ENCODE assay signal across 27 cellular contexts in genomic region chr17:41860254-41860931, GRCh38. TPM values are rescaled to one million over a fixed set of nuclear protein-coding genes. Genes with fewer than 3 reads are reported as not detected.
DNase-seq lines count a peak whose midpoint lies in the region; ATAC-seq and TF ChIP-seq lines count a peak whose summit lies in the region.
"Had no signal": no experiment of that assay in that cellular context is flagged by ENCODE, and none has a peak within 500 bp of the region (broad histone marks: within the 10 kb centered on the region; RNA-seq: fewer than 3 reads in every experiment).

No MANE protein-coding gene starts in this region.

- H3K36me3 ChIP-seq in SK-N-SH (replicated peaks in 1 of 2; ENCODE audit: control insufficient read depth in 1 of 2, insufficient read depth in 2 of 2, low read length in 1 of 2): no peaks in the 10 kb centered on the region
- H3K36me3 ChIP-seq in Loucy (ENCODE audit: insufficient read depth, low read length): no peaks in the 10 kb centered on the region
- H3K36me3 ChIP-seq in WERI-Rb-1: peaks cover 14% of the 10 kb centered on the region
- no peaks in the 10 kb centered on the region for H3K36me3 ChIP-seq in psoas muscle (ENCODE audit: insufficient read depth in 1 of 2, low read depth in 1 of 2)
- H3K36me3 ChIP-seq: breast epithelium, heart left ventricle had no signal

- H4K20me1 ChIP-seq in SK-N-SH (ENCODE audit: insufficient read depth) (peaks cover 46% of the 10 kb centered on the region), Loucy (ENCODE audit: insufficient read depth, low read length, poor library complexity, severe bottlenecking) (peaks cover 49% of the 10 kb centered on the region)

- H3K27me3 ChIP-seq in SK-N-SH (ENCODE audit: insufficient read depth): no peaks in the 10 kb centered on the region
- H3K27me3 ChIP-seq in Loucy (ENCODE audit: insufficient read depth, low read length, poor library complexity, severe bottlenecking): no peaks in the 10 kb centered on the region
- no peaks in the 10 kb centered on the region for H3K27me3 ChIP-seq in WERI-Rb-1 (ENCODE audit: insufficient read depth, low read depth, severe bottlenecking)
- no peaks in the 10 kb centered on the region for H3K27me3 ChIP-seq in psoas muscle (ENCODE audit: insufficient read depth in 3 of 3, low read length in 2 of 3)
- H3K27me3 ChIP-seq: breast epithelium, heart left ventricle had no signal

- no peak overlapping the region for H2AFZ ChIP-seq in SK-N-SH (ENCODE audit: low read depth)
- no peak overlapping the region for H2AFZ ChIP-seq in Loucy (ENCODE audit: low read length)

- TF ChIP-seq EP300 in SK-N-SH (IDR thresholded peaks at IDR 0.05; ENCODE audit: borderline replicate concordance in 1 of 2, low read depth in 1 of 2, low read length in 1 of 2): no peak

- H3K9me3 ChIP-seq in SK-N-SH: no peaks in the 10 kb centered on the region
- H3K9me3 ChIP-seq in Loucy (ENCODE audit: insufficient read depth, low read depth, low read length): no peaks in the 10 kb centered on the region
- H3K9me3 ChIP-seq in WERI-Rb-1 (ENCODE audit: severe bottlenecking): no peaks in the 10 kb centered on the region
- H3K9me3 ChIP-seq in psoas muscle: no peaks in the 10 kb centered on the region
- H3K9me3 ChIP-seq: breast epithelium, heart left ventricle had no signal

- peaks cover 3% of the 10 kb centered on the region for H3K27me3 Mint-ChIP-seq in nephron progenitor cell (ENCODE audit: low read depth, poor library complexity)
- H3K27me3 Mint-ChIP-seq: activated CD4-positive, alpha-beta memory T cell treated with anti-CD3 and anti-CD28 coated beads for 36 hours; B cell; IgD-negative memory B cell had no signal

- WGBS in SK-N-SH (ENCODE audit: low lambda C conversion rate): 71% methylated on average over 3 of the region's 3 CpGs
- WGBS in psoas muscle, 3 donors: 65 to 79% (median 73%) methylated on average over 3 of the region's 3 CpGs

- no peak overlapping the region for H3K4me3 Mint-ChIP-seq in nephron progenitor cell
- H3K4me3 Mint-ChIP-seq: activated CD4-positive, alpha-beta memory T cell treated with anti-CD3 and anti-CD28 coated beads for 36 hours; B cell; immature natural killer cell had no signal

- POLR2A ChIA-PET in SK-N-SH (lab: Yijun Ruan, JAX): interaction anchor here (0.5 kb wide), 1 partner anchor 8 kb away, joined by 6 read pairs; no protein-coding TSS in a partner anchor

- no peak overlapping the region for H3K4me3 ChIP-seq in SK-N-SH (ENCODE audit: low read depth in 2 of 2, low read length in 1 of 2)
- H3K4me3 ChIP-seq in Loucy (ENCODE audit: low read length, poor library complexity, severe bottlenecking): peak overlapping the region; percentile 46
- H3K4me3 ChIP-seq in WERI-Rb-1 (ENCODE audit: low read depth, low read length): no peak overlapping the region
- H3K4me3 ChIP-seq in psoas muscle: no peak overlapping the region
- H3K4me3 ChIP-seq: breast epithelium, heart left ventricle, smooth muscle cell had no signal

- H3F3A ChIP-seq in SK-N-SH (replicated peaks; ENCODE audit: insufficient read depth): peaks cover 4% of the 10 kb centered on the region
- H3F3A ChIP-seq in Loucy (ENCODE audit: low read depth): no peaks in the 10 kb centered on the region

- ATAC-seq in SK-N-SH treated with all-trans-retinoic acid at 6 μM for 48 hours (no peak), HG03135 (IDR thresholded peaks at IDR 0.05; ENCODE audit: unreplicated experiment) (no peak), HG02840 (IDR thresholded peaks at IDR 0.05; ENCODE audit: low FRiP score, unreplicated experiment) (no peak), psoas muscle (no peak)
- ATAC-seq: heart left ventricle, left lobe of liver had no signal

- intact Hi-C loops in psoas muscle (cut with DNase I): no loop called here

- H3K9ac ChIP-seq in SK-N-SH: no peak overlapping the region
- peak overlapping the region; percentile 27 for H3K9ac ChIP-seq in Loucy (ENCODE audit: low read depth, low read length, poor library complexity, severe bottlenecking)

- H3K36me3 Mint-ChIP-seq in nephron progenitor cell (ENCODE audit: low read depth): peaks cover 6% of the 10 kb centered on the region
- H3K36me3 Mint-ChIP-seq: immature natural killer cell had no signal

- H3K9me2 ChIP-seq in SK-N-SH (no peaks in the 10 kb centered on the region), Loucy (replicated peaks; ENCODE audit: low read depth, low read length) (no peaks in the 10 kb centered on the region)

- DNase-seq in SK-N-SH (peak; percentile 60), WERI-Rb-1 (peak; percentile 58), nephron progenitor cell (no peak), psoas muscle (no peak)
- DNase-seq: activated CD4-positive, alpha-beta memory T cell treated with anti-CD3 and anti-CD28 coated beads for 36 hours; activated naive CD4-positive, alpha-beta T cell treated with Interleukin-2 at 50 U/mL for 16 hours; amniotic stem cell; effector CD8-positive, alpha-beta T cell; erythroblast; HCEC 1CT; heart left ventricle; immature natural killer cell; mesendoderm; NCI-H1105 treated with DMSO at 0.1 percent for 48 hours; NCI-H2029 treated with DMSO at 0.1 percent for 48 hours; OCI-M1; SW 1271 had no signal

- TF ChIP-seq CTCF in SK-N-SH (IDR thresholded peaks at IDR 0.05) (no peak), Loucy (conservative IDR thresholded peaks at IDR 0.05; ENCODE audit: low read length) (no peak), WERI-Rb-1 (IDR thresholded peaks at IDR 0.05; ENCODE audit: low read depth, low read length) (no peak), nephron progenitor cell (IDR thresholded peaks at IDR 0.05) (no peak), psoas muscle (IDR thresholded peaks at IDR 0.05) (no peak)

- peaks cover 5 to 24% of the 10 kb centered on the region in 2 experiments; a peak in 2 of 4 replicates for H3K4me1 ChIP-seq in SK-N-SH (ENCODE audit: control insufficient read depth in 1 of 2, insufficient read depth in 2 of 2, low read depth in 1 of 2, low read length in 1 of 2)
- H3K4me1 ChIP-seq in Loucy (ENCODE audit: insufficient read depth, low read length, poor library complexity, severe bottlenecking): peaks cover 41% of the 10 kb centered on the region
- H3K4me1 ChIP-seq in psoas muscle: peaks cover 34% of the 10 kb centered on the region

- H3K4me1 Mint-ChIP-seq in nephron progenitor cell: peaks cover 31% of the 10 kb centered on the region

- H3K4me2 ChIP-seq in SK-N-SH (no peak overlapping the region), Loucy (ENCODE audit: low read depth, low read length, poor library complexity, severe bottlenecking) (peak overlapping the region; percentile 65)
- H3K4me2 ChIP-seq: smooth muscle cell had no signal

- H3K27ac ChIP-seq in SK-N-SH (ENCODE audit: low read depth in 2 of 2, low read length in 1 of 2): peak overlapping the region in 1 of 2 experiments; percentile 50; a peak in 2 of 4 replicates
- peak overlapping the region; percentile 55 for H3K27ac ChIP-seq in WERI-Rb-1
- H3K27ac ChIP-seq in psoas muscle: no peak overlapping the region
- H3K27ac ChIP-seq: breast epithelium, heart left ventricle had no signal

- H3K9me3 Mint-ChIP-seq in nephron progenitor cell: no peaks in the 10 kb centered on the region
- H3K9me3 Mint-ChIP-seq: activated CD4-positive, alpha-beta memory T cell treated with anti-CD3 and anti-CD28 coated beads for 36 hours; IgD-negative memory B cell; immature natural killer cell had no signal

- H3K27ac Mint-ChIP-seq in nephron progenitor cell: peak overlapping the region; percentile 73
- H3K27ac Mint-ChIP-seq: activated CD4-positive, alpha-beta memory T cell treated with anti-CD3 and anti-CD28 coated beads for 36 hours; B cell had no signal

- peaks cover 93% of the 10 kb centered on the region for H3K79me2 ChIP-seq in SK-N-SH (ENCODE audit: insufficient read depth)
- peaks cover 84% of the 10 kb centered on the region for H3K79me2 ChIP-seq in Loucy (ENCODE audit: insufficient read depth, low read length)

- no peak for TF ChIP-seq RAD21 in SK-N-SH (IDR thresholded peaks at IDR 0.05; ENCODE audit: low read length)

- CTCF ChIA-PET in SK-N-SH (lab: Yijun Ruan, JAX): interaction anchor here (1.6 to 3.1 kb wide), 2 partner anchors 59 to 74 kb away, joined by 5 to 12 read pairs; partner anchors contain the start of gene JUP

TF ChIP-seq in SK-N-SH, 30 proteins besides CTCF, POLR2A, EP300 and RAD21 (continues in another document):
- peak; percentile 36; the same call in 1 of the 2 replicates for TF ChIP-seq MXI1 (IDR thresholded peaks at IDR 0.05; ENCODE audit: low read depth, low read length)
- TF ChIP-seq TAF1 (IDR thresholded peaks at IDR 0.05; ENCODE audit: borderline replicate concordance, low read depth, low read length): no peak
- no peak for TF ChIP-seq NRF1 (IDR thresholded peaks at IDR 0.05; ENCODE audit: low read depth, low read length)
- TF ChIP-seq TCF12 (IDR thresholded peaks at IDR 0.05): no peak

TF ChIP-seq in SK-N-SH treated with all-trans-retinoic acid at 6 μM for 48 hours, 23 proteins besides CTCF, POLR2A, EP300 and RAD21 (continues in another document):
- TF ChIP-seq TOX (CRISPR knock-in tag; IDR thresholded peaks at IDR 0.05; ENCODE audit: borderline replicate concordance): no peak
- no peak for TF ChIP-seq ISL1 (CRISPR knock-in tag; IDR thresholded peaks at IDR 0.05)
- no peak for TF ChIP-seq RARB (CRISPR knock-in tag; IDR thresholded peaks at IDR 0.05)
- TF ChIP-seq ESRRG (CRISPR knock-in tag; IDR thresholded peaks at IDR 0.05): no peak

RNA-seq across cellular contexts. Expression of gene KLHL11, which starts 4.8 kb away (rescaled TPM):
- polyA plus RNA-seq in SK-N-SH (2012; rRNA removed) (2.6 and 3.0 TPM in 2 replicates), psoas muscle (1 to 10 TPM; 1.1 to 6.1 (median 1.4) TPM)
- polyA plus RNA-seq in SK-N-SH (2012; cell fraction: cytosol; rRNA removed): 2.2 and 2.7 TPM in 2 replicates
- polyA plus RNA-seq in SK-N-SH (2012; cell fraction: nucleus; rRNA removed): 2.0 and 2.9 TPM in 2 replicates
- total RNA-seq in psoas muscle: 1 to 10 TPM; 2.1 to 3.4 (median 2.5) TPM

RNA-seq across cellular contexts. Expression of gene KLHL10, which starts 22.8 kb away (rescaled TPM):
- polyA plus RNA-seq in SK-N-SH (2012; rRNA removed) (0.02 and 0.03 TPM in 2 replicates), psoas muscle (under 1 TPM in 1 of 3 donors, not detected in 2; 0.04 TPM)
- 0.04 and 0.05 TPM in 2 replicates for polyA plus RNA-seq in SK-N-SH (2012; cell fraction: cytosol; rRNA removed)
- 0.30 and 0.42 TPM in 2 replicates for polyA plus RNA-seq in SK-N-SH (2012; cell fraction: nucleus; rRNA removed)
- total RNA-seq in psoas muscle: not detected
- total RNA-seq: left lobe of liver, M059J, smooth muscle cell had no signal
- polyA plus RNA-seq: smooth muscle cell had no signal

RNA-seq across cellular contexts. Expression of gene NT5C3B, which starts 24.4 kb away (rescaled TPM):
- polyA plus RNA-seq in SK-N-SH (2012; rRNA removed) (87.4 and 98.0 TPM in 2 replicates), psoas muscle (10 to 100 TPM; 18.3 to 27.5 (median 22.5) TPM)
- polyA plus RNA-seq in SK-N-SH (2012; cell fraction: cytosol; rRNA removed): 105 and 106 TPM in 2 replicates
- 85.1 and 94.9 TPM in 2 replicates for polyA plus RNA-seq in SK-N-SH (2012; cell fraction: nucleus; rRNA removed)
- 10 to 100 TPM; 12.2 to 19.3 (median 17.7) TPM for total RNA-seq in psoas muscle

RNA-seq across cellular contexts. Expression of gene FKBP10, which starts 47.6 kb away (rescaled TPM):
- polyA plus RNA-seq in SK-N-SH (2012; rRNA removed) (360 and 377 TPM in 2 replicates), psoas muscle (1 to 10 TPM; 3.9 to 5.8 (median 4.7) TPM)
- 109 and 170 TPM in 2 replicates for polyA plus RNA-seq in SK-N-SH (2012; cell fraction: cytosol; rRNA removed)
- 1,131 and 1,228 TPM in 2 replicates for polyA plus RNA-seq in SK-N-SH (2012; cell fraction: nucleus; rRNA removed)
- 1 to 10 TPM; 5.4 to 9.5 (median 6.8) TPM for total RNA-seq in psoas muscle
- polyA plus RNA-seq: IgD-negative memory B cell had no signal

RNA-seq across cellular contexts. Expression of gene P3H4, which starts 48.6 kb away (rescaled TPM):
- polyA plus RNA-seq in SK-N-SH (2012; rRNA removed): 55.5 and 88.3 TPM in 2 replicates
- 48.3 and 54.1 TPM in 2 replicates for polyA plus RNA-seq in SK-N-SH (2012; cell fraction: cytosol; rRNA removed)
- polyA plus RNA-seq in SK-N-SH (2012; cell fraction: nucleus; rRNA removed): 32.4 and 41.1 TPM in 2 replicates
- total RNA-seq in psoas muscle: 1 to 10 TPM; 1.7 to 3.4 (median 2.5) TPM
- polyA plus RNA-seq in psoas muscle: 1 to 10 TPM in 2 of 3 donors, under 1 TPM in 1; 0.58 to 1.5 (median 1.4) TPM

Comparison
In these comparisons a context has a peak if more than half of its experiments do, and no peak if none do; other contexts are left out.
1. DNase-seq: peak in SK-N-SH (single experiment) and WERI-Rb-1 (single experiment); none in nephron progenitor cell (single experiment) and psoas muscle (0 of 2).